31 cellular contexts compared by ENCODE assay signal in genomic region chr18:54772081-54772480, GRCh38.
"Had no signal": no experiment of that assay in that cellular context is flagged by ENCODE, and none has a peak within 500 bp of the region (broad histone marks: within the 10 kb centered on the region; RNA-seq: fewer than 3 reads in every experiment).

No MANE protein-coding gene starts in this region.

- DNase-seq: activated CD4-positive, alpha-beta T cell treated with anti-CD3 and anti-CD28 coated beads, Interleukin-2, amount 10 ng/mL, durations not matched to agents 7 days and 5 days; activated CD4-positive, CD25-positive, alpha-beta regulatory T cell treated with anti-CD3 and anti-CD28 coated beads, Interleukin-2, amount 50 U/mL, for 72 hours; activated CD8-positive, alpha-beta memory T cell treated with anti-CD3 and anti-CD28 coated beads for 24 hours; activated CD8-positive, alpha-beta memory T cell treated with anti-CD3 and anti-CD28 coated beads, Interleukin-2, amount 50 U/mL, for 4 hours; activated T-cell treated with anti-CD3 and anti-CD28 coated beads, Interleukin-2, amount 50 U/mL, for 24 hours; aorta; brain microvascular endothelial cell; foreskin melanocyte; glutamatergic neuron; immature natural killer cell; left lung; naive thymus-derived CD4-positive, alpha-beta T cell; occipital lobe; retina; sigmoid colon; spleen; stimulated activated CD4-positive, alpha-beta T cell treated with anti-CD3 and anti-CD28 coated beads, Interleukin-4, amount 100 ng/mL, for 1 hour; stimulated activated naive CD4-positive, alpha-beta T cell; testis; trophoblast cell; uterus; WERI-Rb-1 had no signal

- H3K27ac ChIP-seq: brain microvascular endothelial cell, coronary artery, esophagus muscularis mucosa, hepatocyte, left lung, sigmoid colon, spleen, testis, uterus, WERI-Rb-1 had no signal

- H3K4me3 ChIP-seq: coronary artery, esophagus muscularis mucosa, hepatocyte, left lung, lung, sigmoid colon, spleen, testis, uterus had no signal

- H3K36me3 ChIP-seq: brain microvascular endothelial cell, esophagus muscularis mucosa, left lung, sigmoid colon, spleen, uterus, WERI-Rb-1 had no signal

- H3K4me1 Mint-ChIP-seq: central memory CD8-positive, alpha-beta T cell; immature natural killer cell had no signal

- H3K4me1 ChIP-seq: spleen, testis, uterus had no signal

- H3K27ac Mint-ChIP-seq: activated CD4-positive, alpha-beta T cell treated with anti-CD3 and anti-CD28 coated beads, Interleukin-2, amount 10 ng/mL, durations not matched to agents 7 days and 5 days; activated naive CD4-positive, alpha-beta T cell treated with anti-CD3 and anti-CD28 coated beads, Interleukin-2, amount 50 U/mL, for 72 hours; activated T-cell treated with anti-CD3 and anti-CD28 coated beads, Interleukin-2, amount 50 U/mL, for 24 hours; activated T-helper 17 cell treated with anti-CD3 and anti-CD28 coated beads, Interleukin-2, amount 50 U/mL, for 72 hours; immature natural killer cell; naive thymus-derived CD4-positive, alpha-beta T cell; T-helper 2 cell treated with Interferon-gamma antibody and Interleukin-4, amounts not matched to agents 5 μg/mL and 100 μg/mL, for 36 hours had no signal

- H3K4me3 Mint-ChIP-seq: activated CD4-positive, alpha-beta T cell treated with anti-CD3 and anti-CD28 coated beads, Interleukin-2, amount 10 ng/mL, durations not matched to agents 7 days and 5 days; activated T-cell treated with anti-CD3 and anti-CD28 coated beads, Interleukin-2, amount 50 U/mL, for 24 hours; activated T-helper 17 cell treated with anti-CD3 and anti-CD28 coated beads, Interleukin-2, amount 50 U/mL, for 72 hours; central memory CD8-positive, alpha-beta T cell; immature natural killer cell; naive thymus-derived CD4-positive, alpha-beta T cell; neural crest cell; T-helper 2 cell treated with Interferon-gamma antibody and Interleukin-4, amounts not matched to agents 5 μg/mL and 100 μg/mL, for 36 hours had no signal

- H3K9me3 Mint-ChIP-seq: activated CD4-positive, alpha-beta T cell treated with anti-CD3 and anti-CD28 coated beads, Interleukin-2, amount 10 ng/mL, durations not matched to agents 7 days and 5 days; activated naive CD4-positive, alpha-beta T cell treated with anti-CD3 and anti-CD28 coated beads, Interleukin-2, amount 50 U/mL, for 72 hours; activated T-cell treated with anti-CD3 and anti-CD28 coated beads, Interleukin-2, amount 50 U/mL, for 24 hours; activated T-helper 17 cell treated with anti-CD3 and anti-CD28 coated beads, Interleukin-2, amount 50 U/mL, for 72 hours; central memory CD8-positive, alpha-beta T cell; immature natural killer cell; neural crest cell; T-helper 2 cell treated with Interferon-gamma antibody and Interleukin-4, amounts not matched to agents 5 μg/mL and 100 μg/mL, for 36 hours had no signal

- H3K27me3 ChIP-seq: brain microvascular endothelial cell, esophagus muscularis mucosa, hepatocyte, left lung, sigmoid colon, spleen, testis, uterus had no signal

- H3K36me3 Mint-ChIP-seq: activated naive CD4-positive, alpha-beta T cell treated with anti-CD3 and anti-CD28 coated beads, Interleukin-2, amount 50 U/mL, for 72 hours; immature natural killer cell; naive thymus-derived CD4-positive, alpha-beta T cell had no signal

- H3K27me3 Mint-ChIP-seq: activated T-cell treated with anti-CD3 and anti-CD28 coated beads, Interleukin-2, amount 50 U/mL, for 24 hours; activated T-helper 17 cell treated with anti-CD3 and anti-CD28 coated beads, Interleukin-2, amount 50 U/mL, for 72 hours; central memory CD8-positive, alpha-beta T cell had no signal

- H3K9me3 ChIP-seq: esophagus muscularis mucosa, left lung, sigmoid colon, spleen, testis, uterus had no signal

- ATAC-seq: activated naive CD4-positive, alpha-beta T cell treated with anti-CD3 and anti-CD28 coated beads, Interleukin-2, amount 50 U/mL, for 72 hours; activated T-helper 17 cell treated with anti-CD3 and anti-CD28 coated beads, Interleukin-2, amount 50 U/mL, for 72 hours; left lung; naive thymus-derived CD4-positive, alpha-beta T cell had no signal
